In genomic region chr2:161283926-161284325, GRCh38 we compare ENCODE assay signal across 23 cellular contexts.
"Had no signal": no experiment of that assay in that cellular context is flagged by ENCODE, and none has a peak within 500 bp of the region (broad histone marks: within the 10 kb centered on the region; RNA-seq: fewer than 3 reads in every experiment).

No MANE protein-coding gene starts in this region.

- H2AFZ ChIP-seq: parathyroid adenoma had no signal

- H3K4me1 Mint-ChIP-seq: activated naive CD8-positive, alpha-beta T cell treated with anti-CD3 and anti-CD28 coated beads, Interleukin-2, amount 50 U/mL, for 24 hours; naive thymus-derived CD8-positive, alpha-beta T cell had no signal

- H3K36me3 ChIP-seq: cardiac muscle cell, lower lobe of right lung, neutrophil, tibial artery had no signal

- H3K36me3 Mint-ChIP-seq: naive thymus-derived CD8-positive, alpha-beta T cell had no signal

- H3K4me1 ChIP-seq: foreskin keratinocyte, lower lobe of right lung, parathyroid adenoma, tibial artery had no signal

- H3K4me2 ChIP-seq: smooth muscle cell had no signal

- DNase-seq: activated CD4-positive, alpha-beta memory T cell treated with anti-CD3 and anti-CD28 coated beads, Interleukin-2, amount 10 ng/mL, durations not matched to agents 7 days and 5 days; activated CD4-positive, alpha-beta T cell treated with anti-CD3 and anti-CD28 coated beads for 48 hours; activated CD4-positive, CD25-positive, alpha-beta regulatory T cell; activated naive CD4-positive, alpha-beta T cell treated with anti-CD3 and anti-CD28 coated beads for 36 hours; activated naive CD8-positive, alpha-beta T cell treated with anti-CD3 and anti-CD28 coated beads, Interleukin-2, amount 50 U/mL, for 24 hours; activated T-cell treated with anti-CD3 and anti-CD28 coated beads, Interleukin-2, amount 50 U/mL, for 24 hours; aorta; dermis blood vessel endothelial cell; effector memory CD8-positive, alpha-beta T cell; foreskin keratinocyte; glutamatergic neuron; lower lobe of right lung; naive thymus-derived CD8-positive, alpha-beta T cell; stimulated activated naive CD4-positive, alpha-beta T cell treated with Interleukin-2 at 50 U/mL for 16 hours; T1000; tibial artery had no signal

- H3K27ac Mint-ChIP-seq: activated CD4-positive, alpha-beta memory T cell treated with anti-CD3 and anti-CD28 coated beads, Interleukin-2, amount 10 ng/mL, durations not matched to agents 7 days and 5 days; activated naive CD4-positive, alpha-beta T cell treated with anti-CD3 and anti-CD28 coated beads for 36 hours; activated naive CD8-positive, alpha-beta T cell treated with anti-CD3 and anti-CD28 coated beads, Interleukin-2, amount 50 U/mL, for 24 hours; activated T-cell treated with anti-CD3 and anti-CD28 coated beads, Interleukin-2, amount 50 U/mL, for 24 hours; activated T-helper 2 cell treated with anti-CD3 and anti-CD28 coated beads, Interferon-gamma antibody, Interleukin-2, Interleukin-4, amounts not matched to agents 10 μg/mL and 5 μg/mL and 100 μg/mL, durations not matched to agents 14 hours and 24 hours and 36 hours; effector memory CD8-positive, alpha-beta T cell; naive thymus-derived CD8-positive, alpha-beta T cell had no signal

- H3K27ac ChIP-seq: cardiac muscle cell, foreskin keratinocyte, lower lobe of right lung, neutrophil, parathyroid adenoma, tibial artery had no signal

- H3K4me3 Mint-ChIP-seq: activated CD4-positive, alpha-beta memory T cell treated with anti-CD3 and anti-CD28 coated beads, Interleukin-2, amount 10 ng/mL, durations not matched to agents 7 days and 5 days; activated naive CD4-positive, alpha-beta T cell treated with anti-CD3 and anti-CD28 coated beads for 36 hours; activated naive CD8-positive, alpha-beta T cell treated with anti-CD3 and anti-CD28 coated beads, Interleukin-2, amount 50 U/mL, for 24 hours; activated T-cell treated with anti-CD3 and anti-CD28 coated beads, Interleukin-2, amount 50 U/mL, for 24 hours; effector memory CD8-positive, alpha-beta T cell; naive thymus-derived CD8-positive, alpha-beta T cell had no signal

- FAIRE-seq: keratinocyte, urothelium cell line had no signal

- H3K9me3 Mint-ChIP-seq: activated CD4-positive, alpha-beta memory T cell treated with anti-CD3 and anti-CD28 coated beads, Interleukin-2, amount 10 ng/mL, durations not matched to agents 7 days and 5 days; activated naive CD4-positive, alpha-beta T cell treated with anti-CD3 and anti-CD28 coated beads for 36 hours; activated naive CD8-positive, alpha-beta T cell treated with anti-CD3 and anti-CD28 coated beads, Interleukin-2, amount 50 U/mL, for 24 hours; activated T-cell treated with anti-CD3 and anti-CD28 coated beads, Interleukin-2, amount 50 U/mL, for 24 hours; activated T-helper 2 cell treated with anti-CD3 and anti-CD28 coated beads, Interferon-gamma antibody, Interleukin-2, Interleukin-4, amounts not matched to agents 10 μg/mL and 5 μg/mL and 100 μg/mL, durations not matched to agents 14 hours and 24 hours and 36 hours; effector memory CD8-positive, alpha-beta T cell; naive thymus-derived CD8-positive, alpha-beta T cell had no signal

- H3K9ac ChIP-seq: parathyroid adenoma had no signal

- H3K4me3 ChIP-seq: cardiac muscle cell, lower lobe of right lung, smooth muscle cell, tibial artery had no signal

- H3K79me2 ChIP-seq: parathyroid adenoma had no signal

- H3K9me3 ChIP-seq: lower lobe of right lung, neutrophil, tibial artery had no signal

- H3K27me3 ChIP-seq: cardiac muscle cell, neutrophil, tibial artery had no signal
